In the genomic region with DNA sequence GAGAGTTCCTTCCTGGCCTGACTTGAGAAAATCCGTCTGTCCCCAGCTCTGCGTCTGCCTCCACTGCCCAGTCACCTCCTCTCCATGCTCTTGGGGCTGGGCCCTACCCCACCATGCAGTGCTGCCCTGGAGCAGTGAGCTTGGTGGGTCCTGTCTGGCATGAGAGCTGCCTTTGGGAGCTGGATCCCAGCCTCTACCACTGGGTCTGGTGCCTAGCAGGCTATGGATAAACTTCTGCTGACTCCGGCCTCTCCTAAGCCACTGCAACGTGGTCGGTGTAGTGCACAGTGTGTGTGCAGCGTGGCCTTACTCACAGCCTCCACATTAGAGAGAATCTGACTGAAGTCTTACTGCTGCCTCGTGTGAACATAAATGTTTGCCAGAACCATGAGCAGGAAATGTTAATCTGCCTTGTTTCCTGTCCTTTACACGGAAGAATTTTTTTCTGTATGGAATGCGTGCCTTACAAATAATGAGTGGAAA, we compare ENCODE assay signal across 9 cellular contexts. TPM values are rescaled to one million over a fixed set of nuclear protein-coding genes. Genes with fewer than 3 reads are reported as not detected.
DNase-seq lines count a peak whose midpoint lies in the region; ATAC-seq and TF ChIP-seq lines count a peak whose summit lies in the region.
"Had no signal": no experiment of that assay in that cellular context is flagged by ENCODE, and none has a peak within 500 bp of the region (broad histone marks: within the 10 kb centered on the region; RNA-seq: fewer than 3 reads in every experiment).

No MANE protein-coding gene starts in this region.

- H3K27ac ChIP-seq in heart right ventricle: peak overlapping the region in 9 of 10 donors; percentile 4 to 81 (median 71)
- peak overlapping the region; percentile 64 for H3K27ac ChIP-seq in skeletal muscle tissue (ENCODE audit: low read depth, low read length)
- H3K27ac ChIP-seq: 22Rv1 had no signal

- H3K9me3 Mint-ChIP-seq in activated CD8-positive, alpha-beta T cell treated with anti-CD3 and anti-CD28 coated beads, Interleukin-2, amount 10 ng/mL, durations not matched to agents 7 days and 5 days (ENCODE audit: insufficient read depth): no peaks in the 10 kb centered on the region

- ATAC-seq in activated CD8-positive, alpha-beta T cell treated with anti-CD3 and anti-CD28 coated beads, Interleukin-2, amount 10 ng/mL, durations not matched to agents 7 days and 5 days: peak; percentile 53
- ATAC-seq in heart right ventricle: peak; percentile 28 to 87 (median 79)
- no peak for ATAC-seq in omental fat pad (ENCODE audit: low FRiP score)

- H3K27ac Mint-ChIP-seq in activated CD8-positive, alpha-beta T cell treated with anti-CD3 and anti-CD28 coated beads, Interleukin-2, amount 10 ng/mL, durations not matched to agents 7 days and 5 days: peak overlapping the region; percentile 47

- H3K4me3 ChIP-seq in heart right ventricle: no peak overlapping the region
- no peak overlapping the region for H3K4me3 ChIP-seq in skeletal muscle tissue (ENCODE audit: low read length in 3 of 3)

- intact Hi-C loops in heart right ventricle (cut with DNase I): no loop called here

- no peaks in the 10 kb centered on the region for H3K27me3 Mint-ChIP-seq in activated CD8-positive, alpha-beta T cell treated with anti-CD3 and anti-CD28 coated beads, Interleukin-2, amount 10 ng/mL, durations not matched to agents 7 days and 5 days (ENCODE audit: low read depth)

- 37 to 56% methylated on average over 9 of the region's 9 CpGs for WGBS in heart right ventricle, 2 donors

- H3K27me3 ChIP-seq in heart right ventricle (no peaks in the 10 kb centered on the region), skeletal muscle tissue (ENCODE audit: control insufficient read depth in 3 of 3, insufficient read depth in 3 of 3, low read length in 3 of 3) (no peaks in the 10 kb centered on the region)

- DNase-seq in DMS 273 (lab: John Stamatoyannopoulos, UW; ENCODE audit: unreplicated experiment) (peak; percentile 10), DMS 273 treated with DMSO at 0.1 percent for 48 hours (lab: John Stamatoyannopoulos, UW) (no peak), heart right ventricle (no peak), omental fat pad (ENCODE audit: low spot score) (no peak), NCI-H2029 treated with DMSO at 0.1 percent for 48 hours (lab: John Stamatoyannopoulos, UW) (no peak), SW480 (ENCODE audit: low spot score) (no peak)
- no peak for DNase-seq in activated CD8-positive, alpha-beta T cell treated with anti-CD3 and anti-CD28 coated beads, Interleukin-2, amount 10 ng/mL, durations not matched to agents 7 days and 5 days

- no peaks in the 10 kb centered on the region for H3K9me3 ChIP-seq in heart right ventricle
- H3K9me3 ChIP-seq in skeletal muscle tissue (ENCODE audit: control insufficient read depth in 3 of 3, low read length in 3 of 3): no peaks in the 10 kb centered on the region

- POLR2A ChIA-PET in activated CD8-positive, alpha-beta T cell treated with anti-CD3 and anti-CD28 coated beads, Interleukin-2, amount 10 ng/mL, durations not matched to agents 7 days and 5 days (lab: Charles Lee): no interaction called here

- H3K4me1 ChIP-seq in heart right ventricle: peaks cover 0 to 39% (median 22%) of the 10 kb centered on the region in 9 donors
- H3K4me1 ChIP-seq in skeletal muscle tissue (ENCODE audit: control insufficient read depth in 3 of 3, insufficient read depth in 3 of 3, low read length in 3 of 3): peaks cover 9 to 21% (median 13%) of the 10 kb centered on the region in 3 donors

- peaks cover 42% of the 10 kb centered on the region for H3K36me3 Mint-ChIP-seq in activated CD8-positive, alpha-beta T cell treated with anti-CD3 and anti-CD28 coated beads, Interleukin-2, amount 10 ng/mL, durations not matched to agents 7 days and 5 days (ENCODE audit: low read depth)

- H3K9ac ChIP-seq in skeletal muscle tissue (ENCODE audit: low read depth in 1 of 3, low read length in 3 of 3): peak overlapping the region in 2 of 3 donors; percentile 4 to 32

- CTCF ChIA-PET in activated CD8-positive, alpha-beta T cell treated with anti-CD3 and anti-CD28 coated beads, Interleukin-2, amount 10 ng/mL, durations not matched to agents 7 days and 5 days (lab: Charles Lee): interaction anchor here (1.2 to 2.1 kb wide), 3 partner anchors 8 to 15 kb away, joined by 3 to 20 read pairs (median 4); no protein-coding TSS in a partner anchor

- H3K4me3 Mint-ChIP-seq in activated CD8-positive, alpha-beta T cell treated with anti-CD3 and anti-CD28 coated beads, Interleukin-2, amount 10 ng/mL, durations not matched to agents 7 days and 5 days: no peak overlapping the region

- peaks cover 6% of the 10 kb centered on the region for H3K4me1 Mint-ChIP-seq in activated CD8-positive, alpha-beta T cell treated with anti-CD3 and anti-CD28 coated beads, Interleukin-2, amount 10 ng/mL, durations not matched to agents 7 days and 5 days (ENCODE audit: low read depth)

- TF ChIP-seq CTCF in heart right ventricle (IDR thresholded peaks at IDR 0.05) (no peak), omental fat pad (IDR thresholded peaks at IDR 0.05) (no peak)

- peaks cover 0 to 93% (median 29%) of the 10 kb centered on the region in 9 donors for H3K36me3 ChIP-seq in heart right ventricle
- peaks cover 20 to 27% (median 22%) of the 10 kb centered on the region in 3 donors for H3K36me3 ChIP-seq in skeletal muscle tissue (ENCODE audit: control insufficient read depth in 3 of 3, insufficient read depth in 3 of 3, low read length in 3 of 3)

RNA-seq across cellular contexts. Expression of gene HTT, which starts 47.6 kb away (rescaled TPM):
- 10 to 100 TPM; 51.2 to 58.0 TPM for total RNA-seq in activated CD8-positive, alpha-beta T cell treated with anti-CD3 and anti-CD28 coated beads, Interleukin-2, amount 10 ng/mL, durations not matched to agents 7 days and 5 days
- total RNA-seq in heart right ventricle (10 to 100 TPM; 19.3 to 34.0 (median 24.6) TPM), skeletal muscle tissue (43.8 TPM), omental fat pad (10 to 100 TPM; 37.6 to 78.7 (median 56.3) TPM)
- polyA plus RNA-seq in heart right ventricle: 10 to 100 TPM in 1 of 2 donors, 1 to 10 TPM in 1; 6.3 to 21.9 TPM

RNA-seq across cellular contexts. Expression of gene HTT-AS, which starts 47.8 kb away (rescaled TPM):
- not detected for total RNA-seq in activated CD8-positive, alpha-beta T cell treated with anti-CD3 and anti-CD28 coated beads, Interleukin-2, amount 10 ng/mL, durations not matched to agents 7 days and 5 days
- total RNA-seq in heart right ventricle (not detected), skeletal muscle tissue (not detected), omental fat pad (not detected)
- not detected for polyA plus RNA-seq in heart right ventricle
